26 cellular contexts compared by ENCODE assay signal in the genomic region with DNA sequence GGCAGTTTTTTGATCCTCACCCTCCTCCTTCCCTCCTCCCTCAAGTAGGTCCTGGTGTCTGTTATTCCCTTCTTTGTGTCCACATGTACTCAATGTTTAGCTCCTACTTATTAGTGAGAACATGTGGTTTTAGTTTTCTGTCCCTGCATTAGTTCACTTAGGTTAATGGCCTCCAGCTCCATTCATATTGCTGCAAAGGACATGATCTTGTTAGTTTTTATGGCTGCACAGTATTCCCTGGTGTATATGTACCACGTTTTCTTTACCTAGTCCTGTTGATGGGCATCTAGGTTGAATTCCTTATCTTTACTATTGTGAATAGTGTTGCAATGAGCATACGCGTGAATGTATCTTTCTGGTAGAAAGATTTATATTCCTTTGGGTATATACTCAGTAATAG.
"Had no signal": no experiment of that assay in that cellular context is flagged by ENCODE, and none has a peak within 500 bp of the region (broad histone marks: within the 10 kb centered on the region; RNA-seq: fewer than 3 reads in every experiment).

No MANE protein-coding gene starts in this region.

- H3K27me3 ChIP-seq: hepatocyte, pancreas, spleen, suprapubic skin, tibial artery, upper lobe of right lung had no signal

- ATAC-seq: mucosa of descending colon; naive thymus-derived CD4-positive, alpha-beta T cell; natural killer cell treated with Interleukin-12 subunit alpha and Interleukin-12 subunit beta and Interleukin-15 and Interleukin-18, amount 100 ng/mL, for 72 hours; pancreas; right cardiac atrium; sciatic nerve; stimulated activated effector memory CD8-positive, alpha-beta T cell treated with anti-CD3 and anti-CD28 coated beads, Interleukin-12 subunit alpha, Interleukin-12 subunit beta, amount 100 ng/mL, for 72 hours; upper lobe of right lung had no signal

- H3K4me3 Mint-ChIP-seq: naive thymus-derived CD4-positive, alpha-beta T cell; natural killer cell treated with Interleukin-12 subunit alpha and Interleukin-12 subunit beta and Interleukin-15 and Interleukin-18, amount 100 ng/mL, for 72 hours; stimulated activated effector memory CD8-positive, alpha-beta T cell treated with anti-CD3 and anti-CD28 coated beads, Interleukin-12 subunit alpha, Interleukin-12 subunit beta, amount 100 ng/mL, for 72 hours; stimulated activated naive CD8-positive, alpha-beta T cell treated with anti-CD3 and anti-CD28 coated beads, Interleukin-15, Interleukin-2, amounts not matched to agents 100 ng/mL and 50 ng/mL, for 24 hours had no signal

- H2AFZ ChIP-seq: hepatocyte had no signal

- H3K36me3 Mint-ChIP-seq: stimulated activated effector memory CD8-positive, alpha-beta T cell treated with anti-CD3 and anti-CD28 coated beads, Interleukin-12 subunit alpha, Interleukin-12 subunit beta, amount 100 ng/mL, for 72 hours had no signal

- DNase-seq: islet precursor cell; left ventricle myocardium inferior; midbrain; mucosa of descending colon; naive thymus-derived CD4-positive, alpha-beta T cell; pancreas; posterior cingulate gyrus; retina; right cardiac atrium; small intestine; spleen; stimulated activated CD4-positive, alpha-beta T cell treated with anti-CD3 and anti-CD28 coated beads, Interleukin-4, amount 100 ng/mL, for 24 hours; stimulated activated naive CD4-positive, alpha-beta T cell; tibial artery; trophoblast cell; upper lobe of right lung had no signal

- H3K27ac Mint-ChIP-seq: memory B cell; naive thymus-derived CD4-positive, alpha-beta T cell; natural killer cell treated with Interleukin-12 subunit alpha and Interleukin-12 subunit beta and Interleukin-15 and Interleukin-18, amount 100 ng/mL, for 72 hours; stimulated activated effector memory CD8-positive, alpha-beta T cell treated with anti-CD3 and anti-CD28 coated beads, Interleukin-12 subunit alpha, Interleukin-12 subunit beta, amount 100 ng/mL, for 72 hours; stimulated activated naive CD8-positive, alpha-beta T cell treated with anti-CD3 and anti-CD28 coated beads, Interleukin-15, Interleukin-2, amounts not matched to agents 100 ng/mL and 50 ng/mL, for 24 hours had no signal

- H3K4me3 ChIP-seq: hepatocyte, left ventricle myocardium inferior, lung, mucosa of descending colon, pancreas, prostate gland, spleen, suprapubic skin, thoracic aorta, tibial artery, upper lobe of right lung had no signal

- H3K79me2 ChIP-seq: hepatocyte had no signal

- H3K4me1 Mint-ChIP-seq: naive thymus-derived CD4-positive, alpha-beta T cell; stimulated activated effector memory CD8-positive, alpha-beta T cell treated with anti-CD3 and anti-CD28 coated beads, Interleukin-12 subunit alpha, Interleukin-12 subunit beta, amount 100 ng/mL, for 72 hours had no signal

- H3K36me3 ChIP-seq: left ventricle myocardium inferior, pancreas, prostate gland, spleen, suprapubic skin, thoracic aorta, tibial artery, upper lobe of right lung had no signal

- H3K27me3 Mint-ChIP-seq: memory B cell; natural killer cell treated with Interleukin-12 subunit alpha and Interleukin-12 subunit beta and Interleukin-15 and Interleukin-18, amount 100 ng/mL, for 72 hours; stimulated activated naive CD8-positive, alpha-beta T cell treated with anti-CD3 and anti-CD28 coated beads, Interleukin-15, Interleukin-2, amounts not matched to agents 100 ng/mL and 50 ng/mL, for 24 hours had no signal

- H3K4me2 ChIP-seq: hepatocyte had no signal

- H3K27ac ChIP-seq: hepatocyte, left ventricle myocardium inferior, pancreas, prostate gland, spleen, suprapubic skin, thoracic aorta, tibial artery, upper lobe of right lung had no signal

- H3K9me3 ChIP-seq: mucosa of descending colon, pancreas, prostate gland, suprapubic skin, thoracic aorta, upper lobe of right lung had no signal

- H3K4me1 ChIP-seq: left ventricle myocardium inferior, pancreas, prostate gland, spleen, suprapubic skin, tibial artery, upper lobe of right lung had no signal
